ENCODE assay signal across 7 cellular contexts in genomic region chr20:13261460-13262301, GRCh38. TPM values are rescaled to one million over a fixed set of nuclear protein-coding genes. Genes with fewer than 3 reads are reported as not detected.
DNase-seq lines count a peak whose midpoint lies in the region; ATAC-seq and TF ChIP-seq lines count a peak whose summit lies in the region.

No MANE protein-coding gene starts in this region.

- H3K9ac ChIP-seq in HCT116 (ENCODE audit: low read length) = no peak overlapping the region

- no peaks in the 10 kb centered on the region for H3K27me3 Mint-ChIP-seq in stimulated activated memory B cell treated with anti-CD40 and anti-IgM and Interleukin-4, amounts not matched to agents 10 μg/mL and 1 μg/mL and 100 μg/mL, for 72 hours

- no peak overlapping the region for H3K27ac Mint-ChIP-seq in stimulated activated memory B cell treated with anti-CD40 and anti-IgM and Interleukin-4, amounts not matched to agents 10 μg/mL and 1 μg/mL and 100 μg/mL, for 72 hours

- H3K36me3 Mint-ChIP-seq in stimulated activated memory B cell treated with anti-CD40 and anti-IgM and Interleukin-4, amounts not matched to agents 10 μg/mL and 1 μg/mL and 100 μg/mL, for 72 hours = no peaks in the 10 kb centered on the region

- H3K9me3 ChIP-seq in HCT116 (ENCODE audit: control insufficient read depth in 1 of 2, insufficient read depth in 1 of 2, low read depth in 1 of 2, low read length in 2 of 2) (no peaks in the 10 kb centered on the region), mucosa of descending colon (no peaks in the 10 kb centered on the region)

- H3K9me2 ChIP-seq in HCT116 (ENCODE audit: insufficient read depth) = no peaks in the 10 kb centered on the region

- H3K36me3 ChIP-seq in HCT116 (ENCODE audit: control insufficient read depth in 1 of 2, insufficient read depth in 2 of 2, low read length in 2 of 2) (no peaks in the 10 kb centered on the region), mucosa of descending colon (ENCODE audit: low read depth) (no peaks in the 10 kb centered on the region)

- H3K27ac ChIP-seq in HCT116 (ENCODE audit: low read depth, low read length) = no peak overlapping the region

- no peak for TF ChIP-seq POLR2A in HCT116 (IDR thresholded peaks at IDR 0.05; ENCODE audit: borderline replicate concordance, extremely low read depth, insufficient read depth, insufficient read length)

- TF ChIP-seq CTCF in GM12874 (IDR thresholded peaks at IDR 0.05; ENCODE audit: insufficient read depth, low read depth, low read length) (peak; percentile 79), HCT116 (IDR thresholded peaks at IDR 0.05 in 2 of 3, conservative IDR thresholded peaks at IDR 0.05 in 1 of 3; ENCODE audit: borderline replicate concordance in 1 of 3, insufficient read depth in 1 of 3, low read depth in 2 of 3, low read length in 2 of 3) (peak; percentile 31 to 87 (median 86); a peak in 5 of 6 replicates), mucosa of descending colon (IDR thresholded peaks at IDR 0.05) (peak; percentile 26)

- H4K20me1 ChIP-seq in HCT116 (ENCODE audit: insufficient read depth) = no peaks in the 10 kb centered on the region

- intact Hi-C loops in HCT116 (cut with micrococcal nuclease) (loop anchor here (1.0 kb wide), 2 partner anchors 138 to 142 kb away; no protein-coding TSS in a partner anchor), mucosa of descending colon (cut with DNase I, micrococcal nuclease) (no loop called here)

- no peaks in the 10 kb centered on the region for H3K27me3 ChIP-seq in HCT116 (ENCODE audit: insufficient read depth, low read length)

- CTCF ChIA-PET in HCT116 (lab: Charles Lee) = interaction anchor here (0.7 to 1.4 kb wide), 4 partner anchors 12 to 526 kb away, joined by 3 to 15 read pairs (median 4); no protein-coding TSS in a partner anchor

- TF ChIP-seq RAD21 in HCT116 (IDR thresholded peaks at IDR 0.05; ENCODE audit: low read depth) = peak; percentile 47

- H3K9me3 Mint-ChIP-seq in stimulated activated memory B cell treated with anti-CD40 and anti-IgM and Interleukin-4, amounts not matched to agents 10 μg/mL and 1 μg/mL and 100 μg/mL, for 72 hours = no peaks in the 10 kb centered on the region

- DNase-seq in HCT116 (ENCODE audit: low read depth, low spot score) (peak; percentile 26), NCI-H1436 (lab: John Stamatoyannopoulos, UW) (peak; percentile 34), ecto neural progenitor cell (ENCODE audit: low spot score) (peak; percentile 71), mucosa of descending colon (peak in 2 of 3 donors; percentile 52 to 63)
- peak; percentile 80 for DNase-seq in activated CD4-positive, alpha-beta T cell treated with anti-CD3 and anti-CD28 coated beads for 48 hours

- no peak overlapping the region for H3K4me2 ChIP-seq in HCT116 (ENCODE audit: low read length)

- BruUV-seq in HCT116 (replicated peaks; lab: Mats Ljungman, UMichigan) = no TSS peak

- H2AFZ ChIP-seq in HCT116 (ENCODE audit: low read depth, low read length, poor library complexity, severe bottlenecking) = no peak overlapping the region

- RAD21 ChIA-PET in HCT116 (lab: Charles Lee; ENCODE audit: low non-redundant PET in 1 of 2, low total read pairs in 2 of 2, uncharacterized antibody in 2 of 2, unreplicated experiment in 2 of 2) = no interaction called here

- peak; percentile 98 for ATAC-seq in HCT116
- peak; percentile 75 for ATAC-seq in mucosa of descending colon
- ATAC-seq in stimulated activated memory B cell treated with anti-CD40 and anti-IgM and Interleukin-4, amounts not matched to agents 10 μg/mL and 1 μg/mL and 100 μg/mL, for 72 hours = peak; percentile 56

- no peak overlapping the region for H3K4me3 Mint-ChIP-seq in stimulated activated memory B cell treated with anti-CD40 and anti-IgM and Interleukin-4, amounts not matched to agents 10 μg/mL and 1 μg/mL and 100 μg/mL, for 72 hours

- POLR2A ChIA-PET in HCT116 (lab: Charles Lee) = no interaction called here

- H3K4me1 Mint-ChIP-seq in stimulated activated memory B cell treated with anti-CD40 and anti-IgM and Interleukin-4, amounts not matched to agents 10 μg/mL and 1 μg/mL and 100 μg/mL, for 72 hours = no peaks in the 10 kb centered on the region

- H3K4me3 ChIP-seq in HCT116 (replicated peaks in 1 of 2; ENCODE audit: low read depth in 1 of 2, low read length in 2 of 2) = no peak overlapping the region
- H3K4me3 ChIP-seq in mucosa of descending colon = no peak overlapping the region

- H3K4me1 ChIP-seq in HCT116 (ENCODE audit: control insufficient read depth in 1 of 2, insufficient read depth in 2 of 2, low read length in 2 of 2) = peaks cover 6 to 9% of the 10 kb centered on the region in 2 experiments; a peak in 3 of 4 replicates
- H3K4me1 ChIP-seq in mucosa of descending colon (ENCODE audit: low read depth) = no peaks in the 10 kb centered on the region

- H3K79me2 ChIP-seq in HCT116 (ENCODE audit: insufficient read depth, low read length) = no peaks in the 10 kb centered on the region

TF ChIP-seq in HCT116, 20 proteins besides CTCF, POLR2A, EP300 and RAD21:
- TF ChIP-seq FOSL1 (IDR thresholded peaks at IDR 0.05; ENCODE audit: low read depth) = no peak
- no peak for TF ChIP-seq ELF1 (IDR thresholded peaks at IDR 0.05; ENCODE audit: borderline replicate concordance, low read depth)
- TF ChIP-seq CEBPB (IDR thresholded peaks at IDR 0.05; ENCODE audit: low read depth) = no peak
- no peak for TF ChIP-seq SP1 (IDR thresholded peaks at IDR 0.05; ENCODE audit: low read depth)
- TF ChIP-seq EGR1 (IDR thresholded peaks at IDR 0.05; ENCODE audit: low read depth) = no peak
- no peak for TF ChIP-seq CBX3 (IDR thresholded peaks at IDR 0.05; ENCODE audit: low read depth)
- TF ChIP-seq JUND (IDR thresholded peaks at IDR 0.05) = no peak
- no peak for TF ChIP-seq YY1 (IDR thresholded peaks at IDR 0.05; ENCODE audit: extremely low read depth, insufficient replicate concordance, low read depth, low read length)
- no peak for TF ChIP-seq ATF3 (IDR thresholded peaks at IDR 0.05)
- TF ChIP-seq TCF7L2 (IDR thresholded peaks at IDR 0.05; ENCODE audit: borderline replicate concordance, extremely low read depth, insufficient read depth, insufficient read length) = no peak
- no peak for TF ChIP-seq ZNF274 (IDR thresholded peaks at IDR 0.05; ENCODE audit: low read depth, low read length)
- TF ChIP-seq ZFX (IDR thresholded peaks at IDR 0.05) = no peak
- no peak for TF ChIP-seq ZBTB33 (IDR thresholded peaks at IDR 0.05; ENCODE audit: extremely low read depth, insufficient replicate concordance, low read length)
- TF ChIP-seq SRF (IDR thresholded peaks at IDR 0.05; ENCODE audit: low read depth) = no peak
- no peak for TF ChIP-seq SIN3A (IDR thresholded peaks at IDR 0.05; ENCODE audit: low read depth)
- TF ChIP-seq EZH2 (IDR thresholded peaks at IDR 0.05) = no peak
- no peak for TF ChIP-seq POLR2AphosphoS5 (IDR thresholded peaks at IDR 0.05; ENCODE audit: low read depth, low read length)
- TF ChIP-seq EZH2phosphoT487 (IDR thresholded peaks at IDR 0.05; ENCODE audit: borderline replicate concordance) = no peak
- TF ChIP-seq REST (IDR thresholded peaks at IDR 0.05; ENCODE audit: low read depth) = no peak
- no peak for TF ChIP-seq MAX (IDR thresholded peaks at IDR 0.05)
TF ChIP-seq in HCT116: peak in this region for 0.

RNA-seq across cellular contexts. Expression of gene ISM1, which starts 40.6 kb away (rescaled TPM):
- total RNA-seq in HCT116 (2021; ENCODE audit: unreplicated experiment) (0.37 TPM), mucosa of descending colon (under 1 TPM; 0.14 to 0.72 (median 0.66) TPM)
- polyA plus RNA-seq in HCT116 (2012) = 0.29 and 0.34 TPM in 2 replicates

Comparison
In these comparisons a context has a peak if more than half of its experiments do, and no peak if none do; other contexts are left out.
1. CTCF ChIP-seq: peak in every context shown above with its lines; median percentile 86 in HCT116; 79 in GM12874; 26 in mucosa of descending colon.
2. DNase-seq: peak in every context shown above with its lines; median percentile 80 in activated CD4-positive, alpha-beta T cell treated with anti-CD3 and anti-CD28 coated beads for 48 hours; 71 in ecto neural progenitor cell; 58 in mucosa of descending colon; 34 in NCI-H1436; 26 in HCT116.